1 cellular context compared by ENCODE assay signal in the genomic region with DNA sequence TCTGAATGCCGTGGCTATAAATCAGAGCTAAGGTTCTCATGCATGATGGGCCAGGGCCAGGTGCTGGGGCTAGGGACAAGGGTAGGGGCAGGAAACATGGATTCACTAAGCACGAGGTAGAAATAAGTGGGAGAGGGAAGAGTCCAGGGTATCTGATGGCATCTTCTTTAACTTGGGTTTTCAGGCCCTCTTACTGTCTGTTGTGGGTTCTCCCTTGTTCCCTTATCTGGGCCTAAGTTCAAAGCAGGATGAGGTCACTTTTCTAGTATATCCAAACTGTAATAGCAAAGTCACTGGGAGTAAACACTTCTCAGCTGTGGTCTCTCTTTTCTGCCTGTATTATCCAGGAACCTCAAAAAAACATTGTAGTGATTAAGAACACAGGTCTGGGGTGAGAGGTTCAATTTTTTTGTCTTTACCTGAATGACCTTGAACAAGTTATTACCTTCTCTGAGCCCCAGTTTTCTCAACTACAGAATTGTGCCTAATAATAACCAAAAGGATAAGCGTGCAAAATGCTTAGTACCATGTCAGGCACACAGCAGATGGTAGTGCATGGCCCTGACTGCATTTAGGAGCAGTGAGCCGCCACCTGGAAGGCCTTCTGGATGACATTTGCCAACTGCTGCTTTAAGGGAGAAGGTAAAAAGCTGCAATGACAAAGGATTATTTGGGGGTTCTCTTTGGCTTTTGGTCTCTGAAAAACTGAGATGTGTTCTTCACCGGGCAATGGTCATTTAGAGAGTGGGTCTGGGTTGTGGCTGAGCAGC.
TF ChIP-seq lines count a peak whose summit lies in the region.

No MANE protein-coding gene starts in this region.

TF ChIP-seq in HCT116, 20 proteins besides CTCF, POLR2A, EP300 and RAD21 (continued from another document):
- TF ChIP-seq, protein P1, sequence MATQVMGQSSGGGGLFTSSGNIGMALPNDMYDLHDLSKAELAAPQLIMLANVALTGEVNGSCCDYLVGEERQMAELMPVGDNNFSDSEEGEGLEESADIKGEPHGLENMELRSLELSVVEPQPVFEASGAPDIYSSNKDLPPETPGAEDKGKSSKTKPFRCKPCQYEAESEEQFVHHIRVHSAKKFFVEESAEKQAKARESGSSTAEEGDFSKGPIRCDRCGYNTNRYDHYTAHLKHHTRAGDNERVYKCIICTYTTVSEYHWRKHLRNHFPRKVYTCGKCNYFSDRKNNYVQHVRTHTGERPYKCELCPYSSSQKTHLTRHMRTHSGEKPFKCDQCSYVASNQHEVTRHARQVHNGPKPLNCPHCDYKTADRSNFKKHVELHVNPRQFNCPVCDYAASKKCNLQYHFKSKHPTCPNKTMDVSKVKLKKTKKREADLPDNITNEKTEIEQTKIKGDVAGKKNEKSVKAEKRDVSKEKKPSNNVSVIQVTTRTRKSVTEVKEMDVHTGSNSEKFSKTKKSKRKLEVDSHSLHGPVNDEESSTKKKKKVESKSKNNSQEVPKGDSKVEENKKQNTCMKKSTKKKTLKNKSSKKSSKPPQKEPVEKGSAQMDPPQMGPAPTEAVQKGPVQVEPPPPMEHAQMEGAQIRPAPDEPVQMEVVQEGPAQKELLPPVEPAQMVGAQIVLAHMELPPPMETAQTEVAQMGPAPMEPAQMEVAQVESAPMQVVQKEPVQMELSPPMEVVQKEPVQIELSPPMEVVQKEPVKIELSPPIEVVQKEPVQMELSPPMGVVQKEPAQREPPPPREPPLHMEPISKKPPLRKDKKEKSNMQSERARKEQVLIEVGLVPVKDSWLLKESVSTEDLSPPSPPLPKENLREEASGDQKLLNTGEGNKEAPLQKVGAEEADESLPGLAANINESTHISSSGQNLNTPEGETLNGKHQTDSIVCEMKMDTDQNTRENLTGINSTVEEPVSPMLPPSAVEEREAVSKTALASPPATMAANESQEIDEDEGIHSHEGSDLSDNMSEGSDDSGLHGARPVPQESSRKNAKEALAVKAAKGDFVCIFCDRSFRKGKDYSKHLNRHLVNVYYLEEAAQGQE (IDR thresholded peaks at IDR 0.05; ENCODE audit: low read depth) = no peak
- no peak for TF ChIP-seq TCF7L2 (IDR thresholded peaks at IDR 0.05; ENCODE audit: borderline replicate concordance, extremely low read depth, insufficient read depth, insufficient read length)
- TF ChIP-seq ZFX (IDR thresholded peaks at IDR 0.05) = no peak
- no peak for TF ChIP-seq ZNF274 (IDR thresholded peaks at IDR 0.05; ENCODE audit: low read depth, low read length)
TF ChIP-seq in HCT116: peak in this region for 0.
